Comparison of ENCODE assay signal across 2 cellular contexts in the genomic region with DNA sequence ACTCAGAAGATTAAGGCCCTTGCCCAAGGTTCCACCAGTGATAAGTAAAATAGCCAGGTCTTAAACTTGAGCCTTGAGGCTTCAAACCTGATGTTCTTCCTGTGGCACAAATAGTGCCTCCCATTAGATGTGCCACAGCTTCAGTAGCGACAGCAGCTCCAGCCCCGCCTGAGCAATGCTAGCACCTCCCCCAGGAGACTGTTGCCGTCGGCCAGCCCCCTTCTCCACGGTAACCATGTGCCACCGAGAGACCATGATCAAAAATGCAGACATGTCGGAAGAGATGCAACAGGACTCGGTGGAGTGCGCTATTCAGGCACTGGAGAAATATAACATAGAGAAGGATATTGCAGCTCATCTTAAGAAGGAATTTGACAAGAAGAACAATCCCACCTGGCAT.
TF ChIP-seq lines count a peak whose summit lies in the region.

No MANE protein-coding gene starts in this region.

TF ChIP-seq in WTC11, 78 proteins besides CTCF, POLR2A, EP300 and RAD21 (continued from another document and continues in another):
- TF ChIP-seq, protein P1, sequence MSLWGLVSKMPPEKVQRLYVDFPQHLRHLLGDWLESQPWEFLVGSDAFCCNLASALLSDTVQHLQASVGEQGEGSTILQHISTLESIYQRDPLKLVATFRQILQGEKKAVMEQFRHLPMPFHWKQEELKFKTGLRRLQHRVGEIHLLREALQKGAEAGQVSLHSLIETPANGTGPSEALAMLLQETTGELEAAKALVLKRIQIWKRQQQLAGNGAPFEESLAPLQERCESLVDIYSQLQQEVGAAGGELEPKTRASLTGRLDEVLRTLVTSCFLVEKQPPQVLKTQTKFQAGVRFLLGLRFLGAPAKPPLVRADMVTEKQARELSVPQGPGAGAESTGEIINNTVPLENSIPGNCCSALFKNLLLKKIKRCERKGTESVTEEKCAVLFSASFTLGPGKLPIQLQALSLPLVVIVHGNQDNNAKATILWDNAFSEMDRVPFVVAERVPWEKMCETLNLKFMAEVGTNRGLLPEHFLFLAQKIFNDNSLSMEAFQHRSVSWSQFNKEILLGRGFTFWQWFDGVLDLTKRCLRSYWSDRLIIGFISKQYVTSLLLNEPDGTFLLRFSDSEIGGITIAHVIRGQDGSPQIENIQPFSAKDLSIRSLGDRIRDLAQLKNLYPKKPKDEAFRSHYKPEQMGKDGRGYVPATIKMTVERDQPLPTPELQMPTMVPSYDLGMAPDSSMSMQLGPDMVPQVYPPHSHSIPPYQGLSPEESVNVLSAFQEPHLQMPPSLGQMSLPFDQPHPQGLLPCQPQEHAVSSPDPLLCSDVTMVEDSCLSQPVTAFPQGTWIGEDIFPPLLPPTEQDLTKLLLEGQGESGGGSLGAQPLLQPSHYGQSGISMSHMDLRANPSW (CRISPR knock-in tag; conservative IDR thresholded peaks at IDR 0.05; ENCODE audit: low read depth): no peak
- no peak for TF ChIP-seq ZNF425 (CRISPR knock-in tag; conservative IDR thresholded peaks at IDR 0.05)
- TF ChIP-seq, protein P2, sequence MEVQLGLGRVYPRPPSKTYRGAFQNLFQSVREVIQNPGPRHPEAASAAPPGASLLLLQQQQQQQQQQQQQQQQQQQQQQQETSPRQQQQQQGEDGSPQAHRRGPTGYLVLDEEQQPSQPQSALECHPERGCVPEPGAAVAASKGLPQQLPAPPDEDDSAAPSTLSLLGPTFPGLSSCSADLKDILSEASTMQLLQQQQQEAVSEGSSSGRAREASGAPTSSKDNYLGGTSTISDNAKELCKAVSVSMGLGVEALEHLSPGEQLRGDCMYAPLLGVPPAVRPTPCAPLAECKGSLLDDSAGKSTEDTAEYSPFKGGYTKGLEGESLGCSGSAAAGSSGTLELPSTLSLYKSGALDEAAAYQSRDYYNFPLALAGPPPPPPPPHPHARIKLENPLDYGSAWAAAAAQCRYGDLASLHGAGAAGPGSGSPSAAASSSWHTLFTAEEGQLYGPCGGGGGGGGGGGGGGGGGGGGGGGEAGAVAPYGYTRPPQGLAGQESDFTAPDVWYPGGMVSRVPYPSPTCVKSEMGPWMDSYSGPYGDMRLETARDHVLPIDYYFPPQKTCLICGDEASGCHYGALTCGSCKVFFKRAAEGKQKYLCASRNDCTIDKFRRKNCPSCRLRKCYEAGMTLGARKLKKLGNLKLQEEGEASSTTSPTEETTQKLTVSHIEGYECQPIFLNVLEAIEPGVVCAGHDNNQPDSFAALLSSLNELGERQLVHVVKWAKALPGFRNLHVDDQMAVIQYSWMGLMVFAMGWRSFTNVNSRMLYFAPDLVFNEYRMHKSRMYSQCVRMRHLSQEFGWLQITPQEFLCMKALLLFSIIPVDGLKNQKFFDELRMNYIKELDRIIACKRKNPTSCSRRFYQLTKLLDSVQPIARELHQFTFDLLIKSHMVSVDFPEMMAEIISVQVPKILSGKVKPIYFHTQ (CRISPR knock-in tag; IDR thresholded peaks at IDR 0.05): no peak
- no peak for TF ChIP-seq SOX15 (CRISPR knock-in tag; IDR thresholded peaks at IDR 0.05)
- no peak for TF ChIP-seq E2F1 (CRISPR knock-in tag; IDR thresholded peaks at IDR 0.05)
- TF ChIP-seq PRRX2 (CRISPR knock-in tag; IDR thresholded peaks at IDR 0.05): no peak
- TF ChIP-seq, protein P3, sequence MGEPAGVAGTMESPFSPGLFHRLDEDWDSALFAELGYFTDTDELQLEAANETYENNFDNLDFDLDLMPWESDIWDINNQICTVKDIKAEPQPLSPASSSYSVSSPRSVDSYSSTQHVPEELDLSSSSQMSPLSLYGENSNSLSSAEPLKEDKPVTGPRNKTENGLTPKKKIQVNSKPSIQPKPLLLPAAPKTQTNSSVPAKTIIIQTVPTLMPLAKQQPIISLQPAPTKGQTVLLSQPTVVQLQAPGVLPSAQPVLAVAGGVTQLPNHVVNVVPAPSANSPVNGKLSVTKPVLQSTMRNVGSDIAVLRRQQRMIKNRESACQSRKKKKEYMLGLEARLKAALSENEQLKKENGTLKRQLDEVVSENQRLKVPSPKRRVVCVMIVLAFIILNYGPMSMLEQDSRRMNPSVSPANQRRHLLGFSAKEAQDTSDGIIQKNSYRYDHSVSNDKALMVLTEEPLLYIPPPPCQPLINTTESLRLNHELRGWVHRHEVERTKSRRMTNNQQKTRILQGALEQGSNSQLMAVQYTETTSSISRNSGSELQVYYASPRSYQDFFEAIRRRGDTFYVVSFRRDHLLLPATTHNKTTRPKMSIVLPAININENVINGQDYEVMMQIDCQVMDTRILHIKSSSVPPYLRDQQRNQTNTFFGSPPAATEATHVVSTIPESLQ (CRISPR knock-in tag; IDR thresholded peaks at IDR 0.05): no peak
- TF ChIP-seq CREM (CRISPR knock-in tag; IDR thresholded peaks at IDR 0.05): no peak

TF ChIP-seq in SK-N-SH, 30 proteins besides CTCF, POLR2A, EP300 and RAD21 (continued from another document):
- TF ChIP-seq, protein P4, sequence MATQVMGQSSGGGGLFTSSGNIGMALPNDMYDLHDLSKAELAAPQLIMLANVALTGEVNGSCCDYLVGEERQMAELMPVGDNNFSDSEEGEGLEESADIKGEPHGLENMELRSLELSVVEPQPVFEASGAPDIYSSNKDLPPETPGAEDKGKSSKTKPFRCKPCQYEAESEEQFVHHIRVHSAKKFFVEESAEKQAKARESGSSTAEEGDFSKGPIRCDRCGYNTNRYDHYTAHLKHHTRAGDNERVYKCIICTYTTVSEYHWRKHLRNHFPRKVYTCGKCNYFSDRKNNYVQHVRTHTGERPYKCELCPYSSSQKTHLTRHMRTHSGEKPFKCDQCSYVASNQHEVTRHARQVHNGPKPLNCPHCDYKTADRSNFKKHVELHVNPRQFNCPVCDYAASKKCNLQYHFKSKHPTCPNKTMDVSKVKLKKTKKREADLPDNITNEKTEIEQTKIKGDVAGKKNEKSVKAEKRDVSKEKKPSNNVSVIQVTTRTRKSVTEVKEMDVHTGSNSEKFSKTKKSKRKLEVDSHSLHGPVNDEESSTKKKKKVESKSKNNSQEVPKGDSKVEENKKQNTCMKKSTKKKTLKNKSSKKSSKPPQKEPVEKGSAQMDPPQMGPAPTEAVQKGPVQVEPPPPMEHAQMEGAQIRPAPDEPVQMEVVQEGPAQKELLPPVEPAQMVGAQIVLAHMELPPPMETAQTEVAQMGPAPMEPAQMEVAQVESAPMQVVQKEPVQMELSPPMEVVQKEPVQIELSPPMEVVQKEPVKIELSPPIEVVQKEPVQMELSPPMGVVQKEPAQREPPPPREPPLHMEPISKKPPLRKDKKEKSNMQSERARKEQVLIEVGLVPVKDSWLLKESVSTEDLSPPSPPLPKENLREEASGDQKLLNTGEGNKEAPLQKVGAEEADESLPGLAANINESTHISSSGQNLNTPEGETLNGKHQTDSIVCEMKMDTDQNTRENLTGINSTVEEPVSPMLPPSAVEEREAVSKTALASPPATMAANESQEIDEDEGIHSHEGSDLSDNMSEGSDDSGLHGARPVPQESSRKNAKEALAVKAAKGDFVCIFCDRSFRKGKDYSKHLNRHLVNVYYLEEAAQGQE (IDR thresholded peaks at IDR 0.05; ENCODE audit: low read depth, low read length): no peak
- TF ChIP-seq TEAD4 (IDR thresholded peaks at IDR 0.05; ENCODE audit: borderline replicate concordance, insufficient read depth) (no peak), GATA2 (CRISPR knock-in tag; IDR thresholded peaks at IDR 0.05) (no peak), ZBTB33 (IDR thresholded peaks at IDR 0.05; ENCODE audit: borderline replicate concordance, low read depth) (no peak), CHD2 (IDR thresholded peaks at IDR 0.05; ENCODE audit: low read length, partially characterized antibody) (no peak), FOXJ3 (CRISPR knock-in tag; IDR thresholded peaks at IDR 0.05) (no peak), FOSL2 (IDR thresholded peaks at IDR 0.05; ENCODE audit: borderline replicate concordance, low read depth) (no peak), TAF1 (IDR thresholded peaks at IDR 0.05; ENCODE audit: borderline replicate concordance, low read depth, low read length) (no peak), MEF2A (IDR thresholded peaks at IDR 0.05; ENCODE audit: borderline replicate concordance, low read depth) (no peak)
- TF ChIP-seq, protein P5, sequence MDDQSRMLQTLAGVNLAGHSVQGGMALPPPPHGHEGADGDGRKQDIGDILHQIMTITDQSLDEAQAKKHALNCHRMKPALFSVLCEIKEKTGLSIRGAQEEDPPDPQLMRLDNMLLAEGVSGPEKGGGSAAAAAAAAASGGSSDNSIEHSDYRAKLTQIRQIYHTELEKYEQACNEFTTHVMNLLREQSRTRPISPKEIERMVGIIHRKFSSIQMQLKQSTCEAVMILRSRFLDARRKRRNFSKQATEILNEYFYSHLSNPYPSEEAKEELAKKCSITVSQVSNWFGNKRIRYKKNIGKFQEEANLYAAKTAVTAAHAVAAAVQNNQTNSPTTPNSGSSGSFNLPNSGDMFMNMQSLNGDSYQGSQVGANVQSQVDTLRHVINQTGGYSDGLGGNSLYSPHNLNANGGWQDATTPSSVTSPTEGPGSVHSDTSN (IDR thresholded peaks at IDR 0.05): no peak
- TF ChIP-seq, protein P6, sequence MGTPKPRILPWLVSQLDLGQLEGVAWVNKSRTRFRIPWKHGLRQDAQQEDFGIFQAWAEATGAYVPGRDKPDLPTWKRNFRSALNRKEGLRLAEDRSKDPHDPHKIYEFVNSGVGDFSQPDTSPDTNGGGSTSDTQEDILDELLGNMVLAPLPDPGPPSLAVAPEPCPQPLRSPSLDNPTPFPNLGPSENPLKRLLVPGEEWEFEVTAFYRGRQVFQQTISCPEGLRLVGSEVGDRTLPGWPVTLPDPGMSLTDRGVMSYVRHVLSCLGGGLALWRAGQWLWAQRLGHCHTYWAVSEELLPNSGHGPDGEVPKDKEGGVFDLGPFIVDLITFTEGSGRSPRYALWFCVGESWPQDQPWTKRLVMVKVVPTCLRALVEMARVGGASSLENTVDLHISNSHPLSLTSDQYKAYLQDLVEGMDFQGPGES (IDR thresholded peaks at IDR 0.05; ENCODE audit: low read depth, low read length): no peak
